Comparison of ENCODE assay signal across 15 cellular contexts in genomic region chr1:91610102-91610501, GRCh38.
A peak's percentile ranks its signal among the peaks of the same experiment; 100 is the strongest.
DNase-seq lines count a peak whose midpoint lies in the region; ATAC-seq and TF ChIP-seq lines count a peak whose summit lies in the region.
"Had no signal": no experiment of that assay in that cellular context is flagged by ENCODE, and none has a peak within 500 bp of the region (broad histone marks: within the 10 kb centered on the region; RNA-seq: fewer than 3 reads in every experiment).

No MANE protein-coding gene starts in this region.

- peak overlapping the region; percentile 47 for H3K4me2 ChIP-seq in GM23248 (ENCODE audit: unreplicated experiment)
- H3K4me2 ChIP-seq in osteoblast (ENCODE audit: insufficient read depth, low read length): no peak overlapping the region
- H3K4me2 ChIP-seq: KMS-11 had no signal

- H3K79me2 ChIP-seq in GM23248 (ENCODE audit: insufficient read depth) (no peaks in the 10 kb centered on the region), osteoblast (ENCODE audit: insufficient read depth, low read length) (no peaks in the 10 kb centered on the region)

- intact Hi-C loops in aorta (cut with DNase I): no loop called here

- H3K27me3 ChIP-seq in GM23248 (replicated peaks; ENCODE audit: insufficient read depth): no peaks in the 10 kb centered on the region
- H3K27me3 ChIP-seq in SJSA1 (replicated peaks): no peaks in the 10 kb centered on the region
- H3K27me3 ChIP-seq in osteoblast (ENCODE audit: insufficient read depth, low read length): no peaks in the 10 kb centered on the region
- no peaks in the 10 kb centered on the region for H3K27me3 ChIP-seq in aorta (ENCODE audit: control insufficient read depth in 1 of 2, insufficient read depth in 2 of 2, low read length in 1 of 2)
- H3K27me3 ChIP-seq: MG63 had no signal

- H3K4me1 ChIP-seq in GM23248 (ENCODE audit: insufficient read depth): peaks cover 51% of the 10 kb centered on the region
- peaks cover 13% of the 10 kb centered on the region for H3K4me1 ChIP-seq in SJSA1 (replicated peaks)
- H3K4me1 ChIP-seq in osteoblast (ENCODE audit: insufficient read depth, low read length): peaks cover 17% of the 10 kb centered on the region
- H3K4me1 ChIP-seq in aorta (ENCODE audit: control insufficient read depth in 1 of 2, insufficient read depth in 2 of 2, low read length in 2 of 2): no peaks in the 10 kb centered on the region

- WGBS in GM23248 (ENCODE audit: low coverage in 1 of 2, low lambda C conversion rate in 2 of 2, missing lambda C conversion rate in 2 of 2), 2 experiments: 17 to 24% methylated on average over 2 of the region's 2 CpGs
- 95 to 98% methylated on average over 2 of the region's 2 CpGs for WGBS in aorta, 2 donors

- H3K27ac ChIP-seq in GM23248: peak overlapping the region; percentile 80
- peak overlapping the region; percentile 17; the same call in 1 of the 2 replicates for H3K27ac ChIP-seq in SJSA1
- H3K27ac ChIP-seq in osteoblast (ENCODE audit: low read depth, low read length): no peak overlapping the region
- H3K27ac ChIP-seq in aorta (ENCODE audit: low read depth in 1 of 2, low read length in 2 of 2): no peak overlapping the region
- H3K27ac ChIP-seq: KMS-11 had no signal

- ATAC-seq in aorta (ENCODE audit: low FRiP score): no peak

- H2AFZ ChIP-seq in GM23248 (peak overlapping the region; percentile 33), osteoblast (ENCODE audit: low read length) (peak overlapping the region; percentile 2)

- in situ Hi-C loops in GM23248 (cut with MboI): no loop called here

- H4K20me1 ChIP-seq in GM23248 (ENCODE audit: insufficient read depth): no peaks in the 10 kb centered on the region
- no peaks in the 10 kb centered on the region for H4K20me1 ChIP-seq in osteoblast (ENCODE audit: insufficient read depth, low read length)

- H3K9ac ChIP-seq in GM23248: no peak overlapping the region
- H3K9ac ChIP-seq: KMS-11 had no signal

- H3K9me3 ChIP-seq in GM23248 (ENCODE audit: low read depth): no peaks in the 10 kb centered on the region
- no peaks in the 10 kb centered on the region for H3K9me3 ChIP-seq in SJSA1 (replicated peaks)
- no peaks in the 10 kb centered on the region for H3K9me3 ChIP-seq in osteoblast (ENCODE audit: low read depth, low read length)
- no peaks in the 10 kb centered on the region for H3K9me3 ChIP-seq in aorta (ENCODE audit: control insufficient read depth, low read length)
- H3K9me3 ChIP-seq: MG63 had no signal

- TF ChIP-seq CTCF in fibroblast of the aortic adventitia (IDR thresholded peaks at IDR 0.05; ENCODE audit: insufficient read depth, low read length): no peak
- no peak for TF ChIP-seq CTCF in osteoblast (IDR thresholded peaks at IDR 0.05; ENCODE audit: extremely low read depth, low read depth, low read length)

- H3K9me2 ChIP-seq in GM23248 (ENCODE audit: insufficient read depth): no peaks in the 10 kb centered on the region

- peaks cover 34% of the 10 kb centered on the region for H3F3A ChIP-seq in GM23248 (ENCODE audit: insufficient read depth)

- DNase-seq in GM23248 (peak; percentile 36), SJSA1 (ENCODE audit: low read depth in 1 of 2, low spot score in 2 of 2) (no peak), fibroblast of the aortic adventitia (ENCODE audit: low read depth) (peak; percentile 47), osteoblast (ENCODE audit: insufficient read length, low spot score, missing footprints) (no peak), globus pallidus (ENCODE audit: low spot score) (no peak), NCI-H2107 treated with DMSO at 0.1 percent for 48 hours (lab: John Stamatoyannopoulos, UW; ENCODE audit: unreplicated experiment) (no peak), aorta (no peak), NCI-H1092 (lab: John Stamatoyannopoulos, UW) (no peak)
- DNase-seq: CD4-positive, alpha-beta T cell; GF-D8; NCI-H1930; NCI-H526; Right ventricle myocardium superior had no signal

- H3K4me3 ChIP-seq in GM23248 (no peak overlapping the region), SJSA1 (no peak overlapping the region), fibroblast of the aortic adventitia (ENCODE audit: low read depth, low read length) (no peak overlapping the region), osteoblast (ENCODE audit: insufficient read depth, low read length) (no peak overlapping the region), aorta (ENCODE audit: low read length in 2 of 2) (no peak overlapping the region)
- H3K4me3 ChIP-seq: MG63 had no signal

- no peaks in the 10 kb centered on the region for H3K36me3 ChIP-seq in GM23248 (ENCODE audit: low read depth)
- no peaks in the 10 kb centered on the region for H3K36me3 ChIP-seq in SJSA1
- no peaks in the 10 kb centered on the region for H3K36me3 ChIP-seq in osteoblast (ENCODE audit: insufficient read depth, low read length)
- H3K36me3 ChIP-seq in aorta (ENCODE audit: control insufficient read depth in 1 of 2, insufficient read depth in 2 of 2, low read length in 1 of 2): no peaks in the 10 kb centered on the region
- H3K36me3 ChIP-seq: MG63 had no signal

Comparison
In these comparisons a context has a peak if more than half of its experiments do, and no peak if none do; other contexts are left out.
1. DNase-seq: peak in GM23248 (single experiment) and fibroblast of the aortic adventitia (single experiment); none in SJSA1 (0 of 2), osteoblast (single experiment), globus pallidus (single experiment), NCI-H2107 treated with DMSO at 0.1 percent for 48 hours (single experiment), aorta (0 of 2) and NCI-H1092 (single experiment).
2. H3K27ac ChIP-seq: peak in GM23248 (single experiment) and SJSA1 (single experiment); none in osteoblast (single experiment) and aorta (0 of 2).